ENCODE assay signal across 8 cellular contexts in the genomic region with DNA sequence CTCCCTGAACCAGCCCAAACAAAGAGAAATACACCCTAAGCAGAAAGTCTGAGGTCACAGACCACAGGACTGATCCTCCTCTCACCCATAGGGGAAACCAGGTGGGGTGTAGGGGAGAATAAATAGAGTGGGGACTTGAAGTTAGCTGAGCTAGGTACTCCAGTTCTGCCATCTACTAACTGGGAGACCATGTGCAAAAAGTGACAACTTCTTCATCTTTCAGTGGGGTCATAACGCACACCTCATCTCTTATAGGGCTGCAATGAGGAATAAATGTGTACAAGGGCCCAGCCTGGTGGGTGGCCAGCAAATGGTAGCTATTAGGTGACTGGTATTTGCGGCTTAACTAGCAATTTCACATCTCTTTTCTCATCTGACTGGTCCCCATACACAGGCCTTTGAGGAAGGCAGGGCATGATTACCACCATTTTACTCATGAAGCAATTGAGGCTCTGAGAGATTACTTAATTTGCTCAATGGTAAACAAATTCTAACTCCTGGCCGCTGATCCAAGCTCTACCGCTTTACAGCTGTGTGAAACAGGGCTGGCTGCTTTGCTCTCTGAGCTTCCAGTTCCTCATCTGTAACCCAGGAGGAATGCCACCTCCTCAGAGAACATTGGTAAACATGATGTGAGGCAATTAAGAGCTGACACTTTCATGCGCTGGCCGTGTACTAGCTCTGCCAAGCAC. TPM values are rescaled to one million over a fixed set of nuclear protein-coding genes. Genes with fewer than 3 reads are reported as not detected.
DNase-seq lines count a peak whose midpoint lies in the region; ATAC-seq and TF ChIP-seq lines count a peak whose summit lies in the region.

No MANE protein-coding gene starts in this region.

- H3K4me3 ChIP-seq in GM06990 (replicated peaks; ENCODE audit: low read depth, low read length) (no peak overlapping the region), adipocyte (ENCODE audit: low read length) (no peak overlapping the region), PC-3 (ENCODE audit: low read length) (no peak overlapping the region)

- DNase-seq in GM06990 (ENCODE audit: extremely low read depth, insufficient read length) = peak; percentile 44
- DNase-seq in adipocyte (ENCODE audit: low read depth) = peak; percentile 58
- DNase-seq in memory B cell (ENCODE audit: low spot score in 2 of 2) = no peak
- no peak for DNase-seq in PC-3
- no peak for DNase-seq in iPS-NIHi11 (ENCODE audit: low spot score)
- no peak for DNase-seq in NCI-H1105 (lab: John Stamatoyannopoulos, UW)
- no peak for DNase-seq in cerebellar nuclear complex (lab: John Stamatoyannopoulos, UW)

- no peak overlapping the region for H3K4me2 ChIP-seq in PC-3 (ENCODE audit: low read length)

- CTCF ChIA-PET in PC-3 (lab: Charles Lee) = interaction anchor here (0.6 kb wide), 1 partner anchor 17 kb away, joined by 4 read pairs; no protein-coding TSS in a partner anchor

- H3K4me1 ChIP-seq in adipocyte (ENCODE audit: control insufficient read depth, insufficient read depth, low read length) (peaks cover 76% of the 10 kb centered on the region), PC-3 (ENCODE audit: insufficient read depth, low read length) (peaks cover 74% of the 10 kb centered on the region)

- BruUV-seq in PC-3 (replicated peaks; lab: Mats Ljungman, UMichigan) = no TSS peak

- H3K9me3 ChIP-seq in adipocyte (ENCODE audit: control insufficient read depth, low read length) = no peaks in the 10 kb centered on the region
- no peaks in the 10 kb centered on the region for H3K9me3 ChIP-seq in PC-3 (ENCODE audit: low read length)

- no peaks in the 10 kb centered on the region for H3K9me2 ChIP-seq in PC-3 (replicated peaks; ENCODE audit: low read length)

- no peak overlapping the region for H3K27ac ChIP-seq in PC-3 (ENCODE audit: low read length)

- peaks cover 74% of the 10 kb centered on the region for H3K79me2 ChIP-seq in PC-3 (ENCODE audit: low read length)

- H3K36me3 ChIP-seq in GM06990 (ENCODE audit: control insufficient read depth, insufficient read depth, low read length) (no peaks in the 10 kb centered on the region), adipocyte (ENCODE audit: control insufficient read depth, insufficient read depth, low read length, severe bottlenecking) (peaks cover 7% of the 10 kb centered on the region), PC-3 (ENCODE audit: low read depth, low read length) (no peaks in the 10 kb centered on the region)

- no peak for TF ChIP-seq CTCF in GM06990 (IDR thresholded peaks at IDR 0.05; ENCODE audit: insufficient read depth, low read length, poor library complexity, severe bottlenecking)
- no peak for TF ChIP-seq CTCF in PC-3 (conservative IDR thresholded peaks at IDR 0.05; ENCODE audit: low read depth, low read length)

- intact Hi-C loops in PC-3 (cut with micrococcal nuclease) = no loop called here

- peaks cover 5% of the 10 kb centered on the region for H3F3A ChIP-seq in PC-3 (ENCODE audit: low read length, unreplicated experiment)

- POLR2A ChIA-PET in PC-3 (lab: Charles Lee; ENCODE audit: unreplicated experiment) = no interaction called here

- H3K9ac ChIP-seq in adipocyte (ENCODE audit: low read length) (peak overlapping the region; percentile 5), PC-3 (ENCODE audit: low read length) (no peak overlapping the region)

- no peaks in the 10 kb centered on the region for H3K27me3 ChIP-seq in GM06990 (replicated peaks; ENCODE audit: control insufficient read depth, insufficient read depth, low read length)
- H3K27me3 ChIP-seq in adipocyte (replicated peaks; ENCODE audit: control insufficient read depth, insufficient read depth, low read length) = no peaks in the 10 kb centered on the region
- no peaks in the 10 kb centered on the region for H3K27me3 ChIP-seq in PC-3 (ENCODE audit: low read length)

- no peaks in the 10 kb centered on the region for H3K27me3 Mint-ChIP-seq in memory B cell

- no peak overlapping the region for H2AFZ ChIP-seq in PC-3 (ENCODE audit: low read length)

- H3K36me3 Mint-ChIP-seq in memory B cell = peaks cover 8% of the 10 kb centered on the region

- peaks cover 78% of the 10 kb centered on the region for H3K4me1 Mint-ChIP-seq in memory B cell

- ATAC-seq in HG03432 (IDR thresholded peaks at IDR 0.05; ENCODE audit: unreplicated experiment) (peak; percentile 26), memory B cell (ENCODE audit: low read depth) (peak; percentile 30), PC-3 (no peak)

- H3K9me3 Mint-ChIP-seq in memory B cell = no peaks in the 10 kb centered on the region

- no peaks in the 10 kb centered on the region for H4K20me1 ChIP-seq in PC-3 (ENCODE audit: low read length)

- peak overlapping the region; percentile 54 for H3K4me3 Mint-ChIP-seq in memory B cell

- H3K27ac Mint-ChIP-seq in memory B cell = peak overlapping the region; percentile 91

RNA-seq across cellular contexts. Expression of a gene that starts 16.6 kb away (rescaled TPM):
- total RNA-seq in PC-3 (2014; rRNA removed) = 12.6 and 19.5 TPM in 2 replicates

RNA-seq across cellular contexts. Expression of a gene that starts 20.8 kb away (rescaled TPM):
- 4.2 and 6.1 TPM in 2 replicates for total RNA-seq in PC-3 (2014; rRNA removed)

RNA-seq across cellular contexts. Expression of a gene that starts 43.5 kb away (rescaled TPM):
- not detected in 2 replicates for total RNA-seq in PC-3 (2014; rRNA removed)

RNA-seq across cellular contexts. Expression of a gene that starts 46.6 kb away (rescaled TPM):
- 59.2 and 69.3 TPM in 2 replicates for total RNA-seq in PC-3 (2014; rRNA removed)

RNA-seq across cellular contexts. Expression of a gene that starts 46.7 kb away (rescaled TPM):
- total RNA-seq in PC-3 (2014; rRNA removed) = 1.5 and 3.5 TPM in 2 replicates

Comparison
In these comparisons a context has a peak if more than half of its experiments do, and no peak if none do; other contexts are left out.
1. DNase-seq: peak in GM06990 (single experiment) and adipocyte (single experiment); none in memory B cell (0 of 2), PC-3 (single experiment), iPS-NIHi11 (single experiment), NCI-H1105 (single experiment) and cerebellar nuclear complex (0 of 2).